8 cellular contexts compared by ENCODE assay signal in genomic region chr6:106519460-106520394, GRCh38.
A peak's percentile ranks its signal among the peaks of the same experiment; 100 is the strongest.
DNase-seq lines count a peak whose midpoint lies in the region; ATAC-seq and TF ChIP-seq lines count a peak whose summit lies in the region.

No MANE protein-coding gene starts in this region.

- H3K4me1 ChIP-seq in gastroesophageal sphincter = no peaks in the 10 kb centered on the region

- peak overlapping the region in 3 of 4 donors; percentile 21 to 45 (median 32) for H3K27ac ChIP-seq in gastroesophageal sphincter

- H3K9me3 ChIP-seq in gastroesophageal sphincter = no peaks in the 10 kb centered on the region

- H3K36me3 ChIP-seq in gastroesophageal sphincter = no peaks in the 10 kb centered on the region

- no peak for TF ChIP-seq EP300 in gastroesophageal sphincter (IDR thresholded peaks at IDR 0.05)

- TF ChIP-seq POLR2A in gastroesophageal sphincter (IDR thresholded peaks at IDR 0.05) = peak in 1 of 2 donors; percentile 6

- TF ChIP-seq CTCF in gastroesophageal sphincter (IDR thresholded peaks at IDR 0.05) = no peak

- WGBS in gastroesophageal sphincter (ENCODE audit: low coverage in 1 of 2), 2 donors = 61 to 70% methylated on average over 4 to 11 of the region's 14 CpGs

- peaks cover 22% of the 10 kb centered on the region for H3K27me3 ChIP-seq in gastroesophageal sphincter

- ATAC-seq in GM18517 (IDR thresholded peaks at IDR 0.05; ENCODE audit: unreplicated experiment) (peak; percentile 43), HG02938 (IDR thresholded peaks at IDR 0.05; ENCODE audit: unreplicated experiment) (peak; percentile 51), gastroesophageal sphincter (peak; percentile 32)

- H3K4me3 ChIP-seq in gastroesophageal sphincter = no peak overlapping the region

- peak; percentile 92 for DNase-seq in OCI-M1 (lab: John Stamatoyannopoulos, UW)
- peak; percentile 72 for DNase-seq in activated T-cell treated with anti-CD3 and anti-CD28 coated beads, Interleukin-2, amount 50 U/mL, for 1 hour
- peak; percentile 65 to 69 for DNase-seq in stimulated activated CD4-positive, alpha-beta T cell treated with anti-CD3 and anti-CD28 coated beads, Interleukin-2, amount 100 ng/mL, for 48 hours
- no peak for DNase-seq in NCI-H1417 (lab: John Stamatoyannopoulos, UW)
- DNase-seq in COR-L47 (lab: John Stamatoyannopoulos, UW) = no peak

Comparison
In these comparisons a context has a peak if more than half of its experiments do, and no peak if none do; other contexts are left out.
1. DNase-seq: peak in OCI-M1 (single experiment), activated T-cell treated with anti-CD3 and anti-CD28 coated beads, Interleukin-2, amount 50 U/mL, for 1 hour (single experiment) and stimulated activated CD4-positive, alpha-beta T cell treated with anti-CD3 and anti-CD28 coated beads, Interleukin-2, amount 100 ng/mL, for 48 hours (2 of 2); none in NCI-H1417 (0 of 3) and COR-L47 (single experiment).
2. Peak in every context shown above with its lines, with median percentiles within 50 percentile points of each other: ATAC-seq.